In the genomic region with DNA sequence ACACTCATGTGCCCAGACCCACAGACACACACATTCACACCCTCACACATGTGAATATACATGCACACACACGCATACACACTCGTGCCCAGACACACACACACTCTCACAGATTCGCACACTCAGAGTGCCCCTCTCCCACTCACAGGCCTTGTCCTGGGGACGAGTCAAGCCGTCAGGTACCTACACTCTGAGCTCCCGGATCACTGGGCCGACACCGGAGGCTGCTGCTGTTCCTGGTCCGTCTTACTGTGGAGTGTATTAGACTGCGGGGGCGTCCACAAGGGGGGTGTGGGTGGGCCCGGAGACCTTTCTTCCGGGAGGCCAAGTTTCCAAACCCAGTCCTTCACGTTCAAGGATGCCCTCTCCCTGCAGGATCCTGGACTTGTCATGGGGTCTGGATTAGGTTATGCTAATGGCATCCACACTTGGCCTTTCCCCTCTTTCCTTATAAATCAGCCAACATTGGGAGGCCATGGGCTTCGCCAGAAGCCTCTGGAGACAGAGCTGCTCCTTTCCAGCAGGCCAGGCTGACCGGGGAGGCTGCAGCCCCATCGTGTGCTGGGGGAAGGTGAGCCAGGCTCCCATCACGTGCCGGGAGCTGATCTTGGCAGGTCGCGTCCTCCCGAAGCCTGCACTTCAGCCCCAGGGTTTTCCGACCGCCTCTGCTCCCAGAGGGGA, we compare ENCODE assay signal across 8 cellular contexts.
DNase-seq lines count a peak whose midpoint lies in the region; ATAC-seq and TF ChIP-seq lines count a peak whose summit lies in the region.
"Not testable (repeated sequence)": the region's sequence is repeated elsewhere in the genome, so short reads cannot be mapped to it uniquely, and the experiment has no call there.

No MANE protein-coding gene starts in this region.

- TSS peak; percentile 65 for BruUV-seq in IMR-90 (replicated peaks; lab: Mats Ljungman, UMichigan)

- peaks cover 14 to 35% of the 10 kb centered on the region in 2 experiments for H3K79me1 ChIP-seq in IMR-90 (ENCODE audit: low read depth in 1 of 2, low read length in 2 of 2)

- dilution Hi-C loops in IMR-90 (cut with HindIII; ENCODE audit: low sequenced_read_pairs, unreplicated experiment) = not testable (repeated sequence)

- not testable (repeated sequence) for TF ChIP-seq POLR2A in IMR-90 (IDR thresholded peaks at IDR 0.05; ENCODE audit: low read depth, low read length); gastroesophageal sphincter (IDR thresholded peaks at IDR 0.05)

- H3K27me3 ChIP-seq in IMR-90 (ENCODE audit: control insufficient read depth, insufficient read depth, low read length); gastroesophageal sphincter; liver (ENCODE audit: control insufficient read depth in 4 of 4, insufficient read depth in 4 of 4, low read length in 3 of 4); upper lobe of right lung: not testable (repeated sequence)

- ATAC-seq in IMR-90 (ENCODE audit: low read depth) (peak; percentile 36), gastroesophageal sphincter (peak; percentile 47)
- ATAC-seq in upper lobe of right lung = not testable (repeated sequence)

- peak overlapping the region; percentile 100 for H3K14ac ChIP-seq in IMR-90 (replicated peaks; ENCODE audit: low read depth, low read length)

- H3K9me1 ChIP-seq in IMR-90 (ENCODE audit: insufficient read depth, low read length) = peaks cover 17% of the 10 kb centered on the region

- H4K91ac ChIP-seq in IMR-90 (ENCODE audit: insufficient read depth, low read depth, low read length) = peak overlapping the region; percentile 99

- H3K56ac ChIP-seq in IMR-90 (ENCODE audit: extremely low read depth, insufficient read depth, low read length) = peak overlapping the region; percentile 93

- not testable (repeated sequence) for H4K20me1 ChIP-seq in IMR-90 (ENCODE audit: insufficient read depth, low read length)

- peak overlapping the region; percentile 99 for H3K4me2 ChIP-seq in IMR-90 (ENCODE audit: low read depth, low read length)

- peak overlapping the region; percentile 89 for H3K23ac ChIP-seq in IMR-90 (ENCODE audit: low read depth, low read length)

- peak overlapping the region; percentile 99 for H4K5ac ChIP-seq in IMR-90 (ENCODE audit: low read depth, low read length)

- peaks cover 26% of the 10 kb centered on the region for H3K36me3 ChIP-seq in IMR-90 (ENCODE audit: control insufficient read depth, insufficient read depth, low read length)
- not testable (repeated sequence) for H3K36me3 ChIP-seq in gastroesophageal sphincter; liver (ENCODE audit: control insufficient read depth in 4 of 4, insufficient read depth in 3 of 4, low read depth in 1 of 4, low read length in 3 of 4); upper lobe of right lung

- H3K4me3 ChIP-seq in IMR-90 (ENCODE audit: insufficient read depth, low read depth, low read length) (peak overlapping the region; percentile 58), coronary artery (peak overlapping the region; percentile 35), gastroesophageal sphincter (peak overlapping the region in 1 of 2 donors; percentile 26)
- not testable (repeated sequence) for H3K4me3 ChIP-seq in liver (ENCODE audit: low read depth in 1 of 3, low read length in 3 of 3); upper lobe of right lung

- peak overlapping the region; percentile 76 for H2AFZ ChIP-seq in IMR-90 (replicated peaks; ENCODE audit: low read length, poor library complexity)

- peak overlapping the region; percentile 100 for H3K4ac ChIP-seq in IMR-90 (ENCODE audit: low read depth, low read length)

- peak overlapping the region; percentile 100 for H2AK5ac ChIP-seq in IMR-90 (ENCODE audit: low read depth, low read length)

- H3K4me1 ChIP-seq in IMR-90 (ENCODE audit: control insufficient read depth, insufficient read depth, low read length) = peaks cover 22% of the 10 kb centered on the region
- peaks cover 0 to 21% (median 0%) of the 10 kb centered on the region in 3 donors for H3K4me1 ChIP-seq in gastroesophageal sphincter
- H3K4me1 ChIP-seq in liver (ENCODE audit: control insufficient read depth in 4 of 4, insufficient read depth in 4 of 4, low read length in 3 of 4); upper lobe of right lung: not testable (repeated sequence)

- H3K9me3 ChIP-seq in IMR-90 (ENCODE audit: control insufficient read depth, insufficient read depth, low read length) = peaks cover 31% of the 10 kb centered on the region
- not testable (repeated sequence) for H3K9me3 ChIP-seq in gastroesophageal sphincter; liver (ENCODE audit: control insufficient read depth in 4 of 4, low read length in 3 of 4); upper lobe of right lung

- POLR2A ChIA-PET in IMR-90 (lab: Charles Lee; ENCODE audit: unreplicated experiment) = not testable (repeated sequence)

- peak overlapping the region; percentile 98 for H2BK20ac ChIP-seq in IMR-90 (ENCODE audit: low read depth, low read length)

- H2BK120ac ChIP-seq in IMR-90 (ENCODE audit: low read depth, low read length) = peak overlapping the region; percentile 99

- peak overlapping the region; percentile 90 for H3K9ac ChIP-seq in IMR-90 (ENCODE audit: low read depth, low read length)
- H3K9ac ChIP-seq in liver (ENCODE audit: low read depth in 1 of 2, low read length in 2 of 2) = not testable (repeated sequence)

- H2AK9ac ChIP-seq in IMR-90 (replicated peaks; ENCODE audit: low read depth, low read length, poor library complexity) = peak overlapping the region; percentile 65

- peak overlapping the region; percentile 85 to 95 for H4K8ac ChIP-seq in IMR-90 (ENCODE audit: low read depth in 2 of 2, low read length in 2 of 2)

- CTCF ChIA-PET in IMR-90 (lab: Yijun Ruan, JAX) = not testable (repeated sequence)

- H2BK5ac ChIP-seq in IMR-90 (ENCODE audit: low read depth, low read length, poor library complexity, severe bottlenecking) = peak overlapping the region; percentile 99

- DNase-seq in AG20443 (ENCODE audit: low spot score) = peak; percentile 34
- not testable (repeated sequence) for DNase-seq in IMR-90
- peak; percentile 33 for DNase-seq in amniotic epithelial cell (ENCODE audit: low read depth)
- peak; percentile 66 for DNase-seq in coronary artery (ENCODE audit: low spot score)
- peak; percentile 33 for DNase-seq in retina
- peak; percentile 49 for DNase-seq in upper lobe of right lung

- H3K27ac ChIP-seq in IMR-90 (ENCODE audit: insufficient read depth, low read length) (peak overlapping the region; percentile 100), coronary artery (peak overlapping the region; percentile 9 to 46), gastroesophageal sphincter (peak overlapping the region in 3 of 4 donors; percentile 57 to 76 (median 63)), liver (ENCODE audit: low read depth in 1 of 2, low read length in 2 of 2) (peak overlapping the region in 1 of 2 donors; percentile 28)
- H3K27ac ChIP-seq in upper lobe of right lung = not testable (repeated sequence)

- H3K18ac ChIP-seq in IMR-90 (ENCODE audit: low read depth, low read length) = peak overlapping the region; percentile 100

- not testable (repeated sequence) for TF ChIP-seq EP300 in gastroesophageal sphincter (IDR thresholded peaks at IDR 0.05)

- H2BK15ac ChIP-seq in IMR-90 (ENCODE audit: low read depth, low read length) = peak overlapping the region; percentile 97

- in situ Hi-C loops in IMR-90 (cut with MboI; ENCODE audit: low sequenced_read_pairs) = not testable (repeated sequence)

- TF ChIP-seq RAD21 in IMR-90 (IDR thresholded peaks at IDR 0.05; ENCODE audit: low read length); liver (IDR thresholded peaks at IDR 0.05): not testable (repeated sequence)

- intact Hi-C loops in IMR-90 (cut with micrococcal nuclease); upper lobe of right lung (cut with DNase I): not testable (repeated sequence)

- 0% methylated on average over 2 of the region's 24 CpGs; no CpG with 5 or more reads in 1 of the 2 experiments for WGBS in IMR-90 (ENCODE audit: extremely low coverage in 2 of 2, insufficient read length in 1 of 2), 2 experiments
- 60% methylated on average over 2 of the region's 24 CpGs for WGBS in gastroesophageal sphincter (ENCODE audit: low coverage in 1 of 2), 2 donors
- WGBS in liver = 90% methylated on average over 24 of the region's 24 CpGs

- TF ChIP-seq CTCF in IMR-90 (conservative IDR thresholded peaks at IDR 0.05; ENCODE audit: low read depth, low read length); coronary artery (IDR thresholded peaks at IDR 0.05); liver (IDR thresholded peaks at IDR 0.05; ENCODE audit: low read depth, low read length, missing input control); upper lobe of right lung (IDR thresholded peaks at IDR 0.05): not testable (repeated sequence)
- peak in 1 of 4 experiments; percentile 25 for TF ChIP-seq CTCF in gastroesophageal sphincter (IDR thresholded peaks at IDR 0.05)

TF ChIP-seq in IMR-90, 13 proteins besides CTCF, POLR2A, EP300 and RAD21:
- TF ChIP-seq, protein P1, sequence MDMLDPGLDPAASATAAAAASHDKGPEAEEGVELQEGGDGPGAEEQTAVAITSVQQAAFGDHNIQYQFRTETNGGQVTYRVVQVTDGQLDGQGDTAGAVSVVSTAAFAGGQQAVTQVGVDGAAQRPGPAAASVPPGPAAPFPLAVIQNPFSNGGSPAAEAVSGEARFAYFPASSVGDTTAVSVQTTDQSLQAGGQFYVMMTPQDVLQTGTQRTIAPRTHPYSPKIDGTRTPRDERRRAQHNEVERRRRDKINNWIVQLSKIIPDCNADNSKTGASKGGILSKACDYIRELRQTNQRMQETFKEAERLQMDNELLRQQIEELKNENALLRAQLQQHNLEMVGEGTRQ (IDR thresholded peaks at IDR 0.05; ENCODE audit: low read depth, low read length) = peak; percentile 43; the same call in 1 of the 2 replicates

TF ChIP-seq in liver, 16 proteins besides CTCF, POLR2A, EP300 and RAD21:
- peak; percentile 13 for TF ChIP-seq NR2F2 (IDR thresholded peaks at IDR 0.05)
